ENCODE assay signal across 20 cellular contexts in the genomic region with DNA sequence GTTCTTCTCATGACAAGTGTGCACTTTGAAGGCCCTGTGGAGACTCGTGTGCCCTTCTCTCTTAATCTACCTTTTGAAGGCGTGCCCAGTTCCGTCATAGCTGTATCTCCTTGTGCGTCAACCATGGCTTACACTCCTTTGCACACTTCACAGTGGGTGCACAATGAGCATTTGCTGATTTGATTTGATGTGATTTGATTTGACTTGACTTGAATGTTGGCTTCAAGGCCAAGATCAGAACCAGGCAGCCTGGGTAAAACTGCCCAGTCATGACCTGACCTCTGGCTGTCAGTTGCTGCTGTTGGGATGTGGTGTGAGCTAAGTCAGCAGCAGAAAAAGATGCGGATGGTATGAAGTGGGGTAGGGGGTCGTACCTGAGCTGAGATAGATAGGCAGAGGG.
"Had no signal": no experiment of that assay in that cellular context is flagged by ENCODE, and none has a peak within 500 bp of the region (broad histone marks: within the 10 kb centered on the region; RNA-seq: fewer than 3 reads in every experiment).

No MANE protein-coding gene starts in this region.

- H3K9me3 ChIP-seq: gastroesophageal sphincter, heart left ventricle, left lung, lower lobe of right lung, mucosa of descending colon had no signal

- H3K79me2 ChIP-seq: hepatocyte had no signal

- H3K36me3 ChIP-seq: gastroesophageal sphincter, heart left ventricle, left lung, lower lobe of right lung had no signal

- H2AFZ ChIP-seq: hepatocyte had no signal

- ATAC-seq: effector memory CD8-positive, alpha-beta T cell; esophagus mucosa; foreskin keratinocyte; gastroesophageal sphincter; left cardiac atrium; left lung; lower lobe of right lung; mucosa of descending colon had no signal

- H3K4me2 ChIP-seq: hepatocyte had no signal

- H3K27me3 ChIP-seq: gastroesophageal sphincter, hepatocyte had no signal

- DNase-seq: effector CD8-positive, alpha-beta T cell; effector memory CD8-positive, alpha-beta T cell; endodermal cell; erythroblast; foreskin keratinocyte; heart left ventricle; hypothalamus; immature natural killer cell; islet precursor cell; left cardiac atrium; left lung; left ventricle myocardium superior; lower lobe of right lung; mucosa of descending colon; naive B cell had no signal

- H3K4me3 ChIP-seq: coronary artery, gastroesophageal sphincter, heart left ventricle, hepatocyte, left lung, lower lobe of right lung, mucosa of descending colon had no signal

- H3K4me1 ChIP-seq: heart left ventricle, left lung, lower lobe of right lung had no signal

- H3K27ac ChIP-seq: coronary artery, epithelial cell of prostate, foreskin keratinocyte, gastroesophageal sphincter, heart left ventricle, hepatocyte, left lung, lower lobe of right lung had no signal
